Comparison of ENCODE assay signal across 8 cellular contexts in genomic region chr7:87876040-87876758, GRCh38. TPM values are rescaled to one million over a fixed set of nuclear protein-coding genes. Genes with fewer than 3 reads are reported as not detected.
DNase-seq lines count a peak whose midpoint lies in the region; ATAC-seq and TF ChIP-seq lines count a peak whose summit lies in the region.

TSS of gene DBF4 (plus strand) at chr7:87876493. CDS start at chr7:87876733, 240 bp downstream.
A gene with protein sequence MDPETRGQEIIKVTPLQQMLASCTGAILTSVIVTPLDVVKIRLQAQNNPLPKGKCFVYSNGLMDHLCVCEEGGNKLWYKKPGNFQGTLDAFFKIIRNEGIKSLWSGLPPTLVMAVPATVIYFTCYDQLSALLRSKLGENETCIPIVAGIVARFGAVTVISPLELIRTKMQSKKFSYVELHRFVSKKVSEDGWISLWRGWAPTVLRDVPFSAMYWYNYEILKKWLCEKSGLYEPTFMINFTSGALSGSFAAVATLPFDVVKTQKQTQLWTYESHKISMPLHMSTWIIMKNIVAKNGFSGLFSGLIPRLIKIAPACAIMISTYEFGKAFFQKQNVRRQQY (minus strand): TSS chr7:87876360. CDS start chr7:87858727, 17,633 bp downstream.

- H3K4me3 ChIP-seq in DND-41 (ENCODE audit: low read depth in 1 of 2, low read length in 2 of 2) = peak within 1 kb of the TSS; percentile 86 to 95
- peak within 1 kb of the TSS; percentile 73 to 97 (median 86) for H3K4me3 ChIP-seq in Peyer's patch
- peak within 1 kb of the TSS; percentile 71 to 91 (median 85) for H3K4me3 ChIP-seq in esophagus muscularis mucosa
- peak within 1 kb of the TSS; percentile 83 to 87 for H3K4me3 ChIP-seq in muscle layer of duodenum (ENCODE audit: low read depth in 1 of 2, low read length in 2 of 2)

- DNase-seq in DND-41 (peak; percentile 96), Peyer's patch (peak; percentile 93 to 99 (median 98)), esophagus muscularis mucosa (ENCODE audit: extremely low spot score) (peak; percentile 98)
- peak; percentile 98 for DNase-seq in activated T-cell treated with anti-CD3 and anti-CD28 coated beads, Interleukin-2, amount 50 U/mL, for 48 hours
- DNase-seq in stimulated activated CD8-positive, alpha-beta memory T cell treated with anti-CD3 and anti-CD28 coated beads, Interleukin-7, amount 100 ng/mL, for 24 hours (ENCODE audit: low read depth) = peak; percentile 89

- peak; percentile 86 for ATAC-seq in DND-41 (ENCODE audit: insufficient read depth, low read depth)
- peak; percentile 91 for ATAC-seq in GM21825 (IDR thresholded peaks at IDR 0.05; ENCODE audit: unreplicated experiment)

- H3K27me3 ChIP-seq in DND-41 (ENCODE audit: insufficient read depth, low read length, poor library complexity) (no peaks in the 10 kb centered on the region), Peyer's patch (no peaks in the 10 kb centered on the region), esophagus muscularis mucosa (no peaks in the 10 kb centered on the region), muscle layer of duodenum (ENCODE audit: low read depth, low read length) (no peaks in the 10 kb centered on the region)

- peaks cover 99% of the 10 kb centered on the region for H3K79me2 ChIP-seq in DND-41 (ENCODE audit: insufficient read depth, low read length)

- WGBS in esophagus muscularis mucosa = 0% methylated on average over 23 of the region's 80 CpGs

- peak within 1 kb of the TSS; percentile 94 for H3K4me2 ChIP-seq in DND-41 (ENCODE audit: insufficient read depth, low read length)

- peaks cover 24% of the 10 kb centered on the region; the same call in 1 of the 2 replicates for H4K20me1 ChIP-seq in DND-41 (ENCODE audit: insufficient read depth, low read length)

- H3K27ac ChIP-seq in DND-41 (ENCODE audit: low read length) (peak within 1 kb of the TSS; percentile 96), KOPT-K1 (ENCODE audit: low read depth, low read length, poor library complexity, severe bottlenecking) (peak within 1 kb of the TSS; percentile 90), Peyer's patch (peak within 1 kb of the TSS; percentile 94 to 97 (median 96)), esophagus muscularis mucosa (replicated peaks in 1 of 4) (peak within 1 kb of the TSS; percentile 91 to 96 (median 92)), muscle layer of duodenum (ENCODE audit: low read length) (peak within 1 kb of the TSS; percentile 94)

- peaks cover 19% of the 10 kb centered on the region for H3K9me3 ChIP-seq in DND-41 (ENCODE audit: insufficient read depth, low read length, severe bottlenecking)
- peaks cover 19% of the 10 kb centered on the region for H3K9me3 ChIP-seq in KOPT-K1 (ENCODE audit: insufficient read depth, low read length, poor library complexity, severe bottlenecking)
- H3K9me3 ChIP-seq in Peyer's patch = no peaks in the 10 kb centered on the region
- H3K9me3 ChIP-seq in esophagus muscularis mucosa = peaks cover 0 to under 1% (median 0%) of the 10 kb centered on the region in 4 donors
- peaks cover 0 to 1% of the 10 kb centered on the region in 2 donors for H3K9me3 ChIP-seq in muscle layer of duodenum (ENCODE audit: control insufficient read depth in 1 of 2, low read length in 2 of 2)

- intact Hi-C loops in esophagus muscularis mucosa (cut with DNase I) = loop anchor here (10.0 kb wide), 1 partner anchor 251 kb away; the partner anchor contains the start of gene RUNDC3B

- TF ChIP-seq POLR2A in Peyer's patch (IDR thresholded peaks at IDR 0.05) (peak in 1 of 2 donors; percentile 71), esophagus muscularis mucosa (IDR thresholded peaks at IDR 0.05; ENCODE audit: low read depth) (no peak)

- H3K36me3 ChIP-seq in DND-41 (ENCODE audit: insufficient read depth, low read length) (peaks cover 56% of the 10 kb centered on the region), KOPT-K1 (ENCODE audit: insufficient read depth, low read length) (peaks cover 52% of the 10 kb centered on the region), Peyer's patch (no peaks in the 10 kb centered on the region), esophagus muscularis mucosa (peaks cover 0 to 1% (median 0%) of the 10 kb centered on the region in 4 donors), muscle layer of duodenum (ENCODE audit: control insufficient read depth in 1 of 2, insufficient read depth in 2 of 2, low read length in 2 of 2) (peaks cover 0 to 7% of the 10 kb centered on the region in 2 donors)

- TF ChIP-seq CTCF in DND-41 (IDR thresholded peaks at IDR 0.05; ENCODE audit: borderline replicate concordance, extremely low read depth, low read length, poor library complexity, severe bottlenecking) = no peak
- TF ChIP-seq CTCF in Peyer's patch (IDR thresholded peaks at IDR 0.05) = peak in 1 of 6 experiments; percentile 13
- TF ChIP-seq CTCF in esophagus muscularis mucosa (IDR thresholded peaks at IDR 0.05) = no peak

- H3K9ac ChIP-seq in DND-41 (ENCODE audit: low read depth, low read length) = peak within 1 kb of the TSS; percentile 97

- H2AFZ ChIP-seq in DND-41 (ENCODE audit: low read depth, low read length) = peak within 1 kb of the TSS; percentile 91

- H3K4me1 ChIP-seq in DND-41 (ENCODE audit: insufficient read depth, low read length) (peaks cover 53% of the 10 kb centered on the region), Peyer's patch (peaks cover 0 to 10% (median 0%) of the 10 kb centered on the region in 4 donors), esophagus muscularis mucosa (peaks cover 20 to 29% (median 25%) of the 10 kb centered on the region in 4 donors), muscle layer of duodenum (ENCODE audit: control insufficient read depth in 1 of 2, insufficient read depth in 2 of 2, low read length in 2 of 2) (peaks cover 0 to 20% of the 10 kb centered on the region in 2 donors)

- no peak for TF ChIP-seq EP300 in esophagus muscularis mucosa (IDR thresholded peaks at IDR 0.05)

RNA-seq across cellular contexts. Expression of gene DBF4, which starts in this region (rescaled TPM):
- total RNA-seq in Peyer's patch (10 to 100 TPM in 3 of 4 donors, 1 to 10 TPM in 1; 7.7 to 33.8 (median 12.8) TPM), esophagus muscularis mucosa (1 to 10 TPM; 3.3 to 9.8 (median 6.2) TPM)

RNA-seq across cellular contexts. Expression of the second gene that starts in this region (rescaled TPM):
- total RNA-seq in Peyer's patch = 10 to 100 TPM; 17.8 to 23.9 (median 20.7) TPM
- total RNA-seq in esophagus muscularis mucosa = 10 to 100 TPM in 2 of 4 donors, 1 to 10 TPM in 2; 9.1 to 17.4 (median 11.2) TPM

Comparison
In these comparisons a context has a peak if more than half of its experiments do, and no peak if none do; other contexts are left out.
1. Peak in every context shown above with its lines: DNase-seq, ATAC-seq, H3K4me3 ChIP-seq and H3K27ac ChIP-seq.